ENCODE assay signal across 8 cellular contexts in genomic region chr13:20160346-20161274, GRCh38. TPM values are rescaled to one million over a fixed set of nuclear protein-coding genes. Genes with fewer than 3 reads are reported as not detected.
DNase-seq lines count a peak whose midpoint lies in the region; ATAC-seq and TF ChIP-seq lines count a peak whose summit lies in the region.

TSS of gene GJA3 (minus strand) at chr13:20161052. CDS start at chr13:20143288, 17,764 bp downstream.

- WGBS in mesendoderm (ENCODE audit: extremely low coverage, insufficient coverage, low lambda C conversion rate), result no CpG with 5 or more reads among the region's 93 CpGs

- H3K27ac ChIP-seq in coronary artery (peak within 1 kb of the TSS; percentile 45 to 77), mesendoderm (ENCODE audit: low read depth, low read length) (no peak within 1 kb of the TSS)

- TF ChIP-seq CTCF in WI38 (IDR thresholded peaks at IDR 0.05; ENCODE audit: low read depth, low read length) (no peak), coronary artery (IDR thresholded peaks at IDR 0.05) (no peak)

- peak within 1 kb of the TSS; percentile 71 for H3K4me2 ChIP-seq in mesendoderm (ENCODE audit: low read length)

- H3K27ac Mint-ChIP-seq in stimulated activated naive B cell treated with anti-CD40 and anti-IgM and Interleukin-4, amounts not matched to agents 10 μg/mL and 1 μg/mL and 100 μg/mL, for 72 hours, result peak within 1 kb of the TSS; percentile 85

- H3K18ac ChIP-seq in mesendoderm (ENCODE audit: low read length), result no peak within 1 kb of the TSS

- H3K79me2 ChIP-seq in mesendoderm (ENCODE audit: control insufficient read depth, insufficient read depth, low read length), result no peaks in the 10 kb centered on the region

- peak; percentile 20 for DNase-seq in CD1c-positive myeloid dendritic cell (ENCODE audit: extremely low spot score)
- no peak for DNase-seq in coronary artery (ENCODE audit: low spot score)
- DNase-seq in mesendoderm, result peak; percentile 54
- DNase-seq in stimulated activated naive B cell treated with anti-CD40 and anti-IgM and Interleukin-4, amounts not matched to agents 10 μg/mL and 1 μg/mL and 100 μg/mL, for 72 hours, result peak; percentile 39
- no peak for DNase-seq in G401 (ENCODE audit: low spot score)

- no peak within 1 kb of the TSS for H3K9ac ChIP-seq in mesendoderm (ENCODE audit: low read length)

- peaks cover 12% of the 10 kb centered on the region in 2 donors for H3K4me1 Mint-ChIP-seq in stimulated activated naive B cell treated with anti-CD40 and anti-IgM and Interleukin-4, amounts not matched to agents 10 μg/mL and 1 μg/mL and 100 μg/mL, for 72 hours

- no peaks in the 10 kb centered on the region for H3K36me3 Mint-ChIP-seq in stimulated activated naive B cell treated with anti-CD40 and anti-IgM and Interleukin-4, amounts not matched to agents 10 μg/mL and 1 μg/mL and 100 μg/mL, for 72 hours

- H3K36me3 ChIP-seq in mesendoderm (ENCODE audit: control insufficient read depth, insufficient read depth, low read length), result no peaks in the 10 kb centered on the region

- H3K23ac ChIP-seq in mesendoderm (ENCODE audit: low read length), result no peak within 1 kb of the TSS

- peak within 1 kb of the TSS; percentile 25 for H3K56ac ChIP-seq in mesendoderm (ENCODE audit: low read length)

- H4K8ac ChIP-seq in mesendoderm (ENCODE audit: low read depth, low read length), result no peak within 1 kb of the TSS

- H3K27me3 ChIP-seq in mesendoderm (ENCODE audit: insufficient read depth, low read length, poor library complexity), result peaks cover 21% of the 10 kb centered on the region

- H4K5ac ChIP-seq in mesendoderm (ENCODE audit: low read length), result no peak within 1 kb of the TSS

- no peak within 1 kb of the TSS for H3K4ac ChIP-seq in mesendoderm (ENCODE audit: low read depth, low read length)

- in situ Hi-C loops in G401 (cut with HindIII; ENCODE audit: low sequenced_read_pairs), result no loop called here

- H3K4me3 Mint-ChIP-seq in stimulated activated naive B cell treated with anti-CD40 and anti-IgM and Interleukin-4, amounts not matched to agents 10 μg/mL and 1 μg/mL and 100 μg/mL, for 72 hours, result peak within 1 kb of the TSS; percentile 84

- H3K79me1 ChIP-seq in mesendoderm (ENCODE audit: low read length), result no peaks in the 10 kb centered on the region

- H2BK5ac ChIP-seq in mesendoderm (ENCODE audit: low read length), result no peak within 1 kb of the TSS

- H3K4me3 ChIP-seq in WI38 (ENCODE audit: low read depth, low read length), result peak within 1 kb of the TSS; percentile 65
- H3K4me3 ChIP-seq in coronary artery, result peak within 1 kb of the TSS; percentile 81
- H3K4me3 ChIP-seq in mesendoderm (ENCODE audit: low read length), result peak within 1 kb of the TSS; percentile 33

- H3K9me3 Mint-ChIP-seq in stimulated activated naive B cell treated with anti-CD40 and anti-IgM and Interleukin-4, amounts not matched to agents 10 μg/mL and 1 μg/mL and 100 μg/mL, for 72 hours, result no peaks in the 10 kb centered on the region

- peak; percentile 52 for ATAC-seq in GM19452 (IDR thresholded peaks at IDR 0.05; ENCODE audit: unreplicated experiment)
- ATAC-seq in HG03520 (IDR thresholded peaks at IDR 0.05; ENCODE audit: unreplicated experiment), result peak; percentile 41
- peak; percentile 53 to 62 for ATAC-seq in stimulated activated naive B cell treated with anti-CD40 and anti-IgM and Interleukin-4, amounts not matched to agents 10 μg/mL and 1 μg/mL and 100 μg/mL, for 72 hours (replicated peaks)

- H3K27me3 Mint-ChIP-seq in stimulated activated naive B cell treated with anti-CD40 and anti-IgM and Interleukin-4, amounts not matched to agents 10 μg/mL and 1 μg/mL and 100 μg/mL, for 72 hours, result peaks cover 5 to 19% of the 10 kb centered on the region in 2 donors

- no peaks in the 10 kb centered on the region for H3K4me1 ChIP-seq in mesendoderm (ENCODE audit: control insufficient read depth, low read depth, low read length)

- H2BK120ac ChIP-seq in mesendoderm (ENCODE audit: low read depth, low read length), result no peak within 1 kb of the TSS

- H2BK15ac ChIP-seq in mesendoderm (replicated peaks; ENCODE audit: low read depth), result no peak within 1 kb of the TSS

- H2AK5ac ChIP-seq in mesendoderm (ENCODE audit: low read length), result no peak within 1 kb of the TSS

RNA-seq across cellular contexts. Expression of gene GJA3, which starts in this region (rescaled TPM):
- 0.14 TPM for polyA plus RNA-seq in mesendoderm (2013, experiment 1 of 2)
- 0.18 TPM for polyA plus RNA-seq in mesendoderm (2013, experiment 2 of 2)
- total RNA-seq in G401 (2014; rRNA removed; shearing (Covaris generic)), result 2.8 and 3.6 TPM in 2 replicates

Comparison
In these comparisons a context has a peak if more than half of its experiments do, and no peak if none do; other contexts are left out.
1. DNase-seq: peak in CD1c-positive myeloid dendritic cell (single experiment), mesendoderm (single experiment) and stimulated activated naive B cell treated with anti-CD40 and anti-IgM and Interleukin-4, amounts not matched to agents 10 μg/mL and 1 μg/mL and 100 μg/mL, for 72 hours (single experiment); none in coronary artery (single experiment) and G401 (single experiment).
2. Peak in every context shown above with its lines, with median percentiles within 50 percentile points of each other: ATAC-seq and H3K4me3 ChIP-seq.